In genomic region chr2:111705711-111706323, GRCh38 we compare ENCODE assay signal across 8 cellular contexts.
DNase-seq lines count a peak whose midpoint lies in the region; ATAC-seq and TF ChIP-seq lines count a peak whose summit lies in the region.

No MANE protein-coding gene starts in this region.

- no peaks in the 10 kb centered on the region for H3K79me2 ChIP-seq in OCI-LY1 (ENCODE audit: insufficient read depth, low read length)

- H3K4me1 ChIP-seq in Caco-2 = 0 out of 2 replicates have a peak, but pooled peaks cover 6% of the 10 kb centered on the region
- H3K4me1 ChIP-seq in OCI-LY1 (ENCODE audit: insufficient read depth, low read length, severe bottlenecking) = peaks cover 100% of the 10 kb centered on the region
- H3K4me1 ChIP-seq in thymus (ENCODE audit: control insufficient read depth, insufficient read depth, low read length) = peaks cover 60% of the 10 kb centered on the region

- peaks cover 9% of the 10 kb centered on the region for H3K4me1 Mint-ChIP-seq in Caco-2 (ENCODE audit: low read depth, unreplicated experiment)

- no peaks in the 10 kb centered on the region for H3K36me3 ChIP-seq in Caco-2 (ENCODE audit: control insufficient read depth, insufficient read depth, low read length)
- H3K36me3 ChIP-seq in OCI-LY1 (ENCODE audit: insufficient read depth, low read length) = no peaks in the 10 kb centered on the region
- H3K36me3 ChIP-seq in kidney epithelial cell (ENCODE audit: control insufficient read depth, insufficient read depth, low read length) = no peaks in the 10 kb centered on the region
- H3K36me3 ChIP-seq in thymus (ENCODE audit: control insufficient read depth, insufficient read depth) = no peaks in the 10 kb centered on the region

- POLR2A ChIA-PET in Caco-2 (lab: Charles Lee) = no interaction called here

- TF ChIP-seq CTCF in Caco-2 (IDR thresholded peaks at IDR 0.05; ENCODE audit: insufficient read depth in 1 of 2, low read depth in 1 of 2, low read length in 1 of 2, severe bottlenecking in 1 of 2, unreplicated experiment in 1 of 2) (no peak), OCI-LY1 (IDR thresholded peaks at IDR 0.05; ENCODE audit: low read length) (no peak), kidney epithelial cell (IDR thresholded peaks at IDR 0.05; ENCODE audit: insufficient read depth, low read length, poor library complexity, severe bottlenecking) (no peak)

- H3F3A ChIP-seq in OCI-LY1 (ENCODE audit: insufficient read depth, low read length) = peaks cover 21% of the 10 kb centered on the region

- H3K9ac ChIP-seq in OCI-LY1 (ENCODE audit: low read length) = peak overlapping the region; percentile 83

- no TSS peak for BruUV-seq in Caco-2 (replicated peaks; lab: Mats Ljungman, UMichigan)

- 4% methylated on average over 6 of the region's 6 CpGs for WGBS in thymus

- CTCF ChIA-PET in Caco-2 (lab: Charles Lee) = no interaction called here

- ATAC-seq in GM19455 (IDR thresholded peaks at IDR 0.05; ENCODE audit: unreplicated experiment) (peak; percentile 91), HG03442 (IDR thresholded peaks at IDR 0.05; ENCODE audit: unreplicated experiment) (peak; percentile 80)
- ATAC-seq in activated naive CD4-positive, alpha-beta T cell treated with anti-CD3 and anti-CD28 coated beads, Interleukin-2, amount 50 U/mL, for 72 hours = peak; percentile 87 to 94

- no peaks in the 10 kb centered on the region for H3K27me3 Mint-ChIP-seq in Caco-2 (ENCODE audit: insufficient read depth, unreplicated experiment)

- DNase-seq in Caco-2 (no peak), kidney epithelial cell (ENCODE audit: low read depth) (peak; percentile 100), midbrain (lab: John Stamatoyannopoulos, UW) (no peak)
- peak; percentile 66 to 68 for DNase-seq in activated naive CD4-positive, alpha-beta T cell treated with anti-CD3 and anti-CD28 coated beads, Interleukin-2, amount 50 U/mL, for 72 hours (ENCODE audit: low spot score in 2 of 2)

- H3K4me3 Mint-ChIP-seq in Caco-2 (ENCODE audit: unreplicated experiment) = no peak overlapping the region

- H3K4me2 ChIP-seq in OCI-LY1 (ENCODE audit: low read length) = peak overlapping the region; percentile 71

- H3K4me3 ChIP-seq in Caco-2 (ENCODE audit: low read depth, low read length) (no peak overlapping the region), OCI-LY1 (ENCODE audit: low read depth, low read length, poor library complexity, severe bottlenecking) (peak overlapping the region; percentile 53), kidney epithelial cell (ENCODE audit: low read depth, low read length) (no peak overlapping the region), thymus (ENCODE audit: low read length) (no peak overlapping the region)

- no peak overlapping the region for H2AFZ ChIP-seq in OCI-LY1 (ENCODE audit: low read length)

- peak overlapping the region; percentile 100 for H3K27ac ChIP-seq in OCI-LY1 (ENCODE audit: low read depth, low read length, poor library complexity, severe bottlenecking)
- peak overlapping the region; percentile 75 for H3K27ac ChIP-seq in thymus (ENCODE audit: low read depth)

- no peaks in the 10 kb centered on the region for H4K20me1 ChIP-seq in OCI-LY1 (ENCODE audit: insufficient read depth, low read length)

- no peaks in the 10 kb centered on the region for H3K36me3 Mint-ChIP-seq in Caco-2 (ENCODE audit: insufficient read depth, unreplicated experiment)
- peaks cover 0 to 15% of the 10 kb centered on the region in 2 donors for H3K36me3 Mint-ChIP-seq in activated naive CD4-positive, alpha-beta T cell treated with anti-CD3 and anti-CD28 coated beads, Interleukin-2, amount 50 U/mL, for 72 hours

- intact Hi-C loops in Caco-2 (cut with micrococcal nuclease; ENCODE audit: unreplicated experiment) = no loop called here

- peak overlapping the region; percentile 46 for H3K27ac Mint-ChIP-seq in Caco-2 (ENCODE audit: unreplicated experiment)
- peak overlapping the region; percentile 75 to 91 for H3K27ac Mint-ChIP-seq in activated naive CD4-positive, alpha-beta T cell treated with anti-CD3 and anti-CD28 coated beads, Interleukin-2, amount 50 U/mL, for 72 hours

- H3K27me3 ChIP-seq in Caco-2 (replicated peaks; ENCODE audit: control insufficient read depth, insufficient read depth, low read length) = no peaks in the 10 kb centered on the region
- no peaks in the 10 kb centered on the region for H3K27me3 ChIP-seq in OCI-LY1 (ENCODE audit: insufficient read depth, low read length)
- no peaks in the 10 kb centered on the region for H3K27me3 ChIP-seq in kidney epithelial cell (ENCODE audit: control insufficient read depth, insufficient read depth, low read length)
- no peaks in the 10 kb centered on the region for H3K27me3 ChIP-seq in thymus (ENCODE audit: control insufficient read depth, insufficient read depth)

- H3K9me2 ChIP-seq in OCI-LY1 (ENCODE audit: low read depth, low read length) = no peaks in the 10 kb centered on the region

- no peaks in the 10 kb centered on the region for H3K9me3 Mint-ChIP-seq in Caco-2 (ENCODE audit: unreplicated experiment)
- H3K9me3 Mint-ChIP-seq in activated naive CD4-positive, alpha-beta T cell treated with anti-CD3 and anti-CD28 coated beads, Interleukin-2, amount 50 U/mL, for 72 hours = no peaks in the 10 kb centered on the region

- H3K9me3 ChIP-seq in Caco-2 (no peaks in the 10 kb centered on the region), OCI-LY1 (ENCODE audit: low read length) (no peaks in the 10 kb centered on the region), thymus (ENCODE audit: control insufficient read depth) (no peaks in the 10 kb centered on the region)

Comparison
In these comparisons a context has a peak if more than half of its experiments do, and no peak if none do; other contexts are left out.
1. DNase-seq: peak in activated naive CD4-positive, alpha-beta T cell treated with anti-CD3 and anti-CD28 coated beads, Interleukin-2, amount 50 U/mL, for 72 hours (2 of 2) and kidney epithelial cell (single experiment); none in Caco-2 (0 of 2) and midbrain (single experiment).
2. Peak in every context shown above with its lines, with median percentiles within 50 percentile points of each other: ATAC-seq.